In genomic region chr10:118594392-118595063, GRCh38 we compare ENCODE assay signal across 1 cellular context.
TF ChIP-seq lines count a peak whose summit lies in the region.

No MANE protein-coding gene starts in this region.

TF ChIP-seq in IMR-90, 13 proteins besides CTCF, POLR2A, EP300 and RAD21 (continued from another document):
- no peak for TF ChIP-seq FOS (IDR thresholded peaks at IDR 0.05; ENCODE audit: low read depth, low read length)
- TF ChIP-seq SMC3 (IDR thresholded peaks at IDR 0.05; ENCODE audit: low read depth, low read length), result peak; percentile 17; the same call in 1 of the 2 replicates
- peak; percentile 66; the same call in 1 of the 2 replicates for TF ChIP-seq MXI1 (IDR thresholded peaks at IDR 0.05; ENCODE audit: borderline replicate concordance, low read depth, low read length)
- no peak for TF ChIP-seq MAFK (IDR thresholded peaks at IDR 0.05; ENCODE audit: low read depth, low read length)
- TF ChIP-seq RFX5 (IDR thresholded peaks at IDR 0.05; ENCODE audit: low read depth, low read length), result no peak
- TF ChIP-seq CHD1 (IDR thresholded peaks at IDR 0.05; ENCODE audit: low read depth, low read length), result no peak
- no peak for TF ChIP-seq NFE2L2 (IDR thresholded peaks at IDR 0.05; ENCODE audit: low read depth, low read length)
- TF ChIP-seq USF2 (IDR thresholded peaks at IDR 0.05; ENCODE audit: low read depth, low read length), result 0 out of 2 replicates have a peak, but pooled peaks have one; percentile 11
- no peak for TF ChIP-seq BHLHE40 (IDR thresholded peaks at IDR 0.05; ENCODE audit: low read depth, low read length)
TF ChIP-seq in IMR-90: peak in this region for 3.
